Comparison of ENCODE assay signal across 25 cellular contexts in genomic region chr1:37017737-37018136, GRCh38. TPM values are rescaled to one million over a fixed set of nuclear protein-coding genes. Genes with fewer than 3 reads are reported as not detected.
DNase-seq lines count a peak whose midpoint lies in the region; ATAC-seq and TF ChIP-seq lines count a peak whose summit lies in the region.
"Had no signal": no experiment of that assay in that cellular context is flagged by ENCODE, and none has a peak within 500 bp of the region (broad histone marks: within the 10 kb centered on the region; RNA-seq: fewer than 3 reads in every experiment).

No MANE protein-coding gene starts in this region.

- no peak overlapping the region for H3K4me3 Mint-ChIP-seq in WTC11
- H3K4me3 Mint-ChIP-seq in naive thymus-derived CD8-positive, alpha-beta T cell: no peak overlapping the region
- H3K4me3 Mint-ChIP-seq: CD4-positive, alpha-beta memory T cell; T-cell had no signal

- no peaks in the 10 kb centered on the region for H3K36me3 Mint-ChIP-seq in WTC11
- peaks cover 0 to 6% (median 2%) of the 10 kb centered on the region in 3 donors for H3K36me3 Mint-ChIP-seq in naive thymus-derived CD8-positive, alpha-beta T cell
- H3K36me3 Mint-ChIP-seq: CD4-positive, alpha-beta memory T cell; T-cell had no signal

- H3K9me2 ChIP-seq in DOHH2 (replicated peaks; ENCODE audit: control insufficient read depth, low read length): no peaks in the 10 kb centered on the region

- H3K9me3 ChIP-seq in DOHH2 (ENCODE audit: control insufficient read depth, insufficient read depth, low read length): no peaks in the 10 kb centered on the region
- H3K9me3 ChIP-seq: BLaER1 treated with 17β-estradiol and CSF1 and Interleukin-3, amounts not matched to agents 10 nM and 100 nM; Caco-2; HAP-1 had no signal

- peak; percentile 8 for DNase-seq in NCI-H146 (lab: John Stamatoyannopoulos, UW)
- no peak for DNase-seq in NCI-H146 treated with DMSO at 0.1 percent for 48 hours (lab: John Stamatoyannopoulos, UW; ENCODE audit: unreplicated experiment)
- DNase-seq in NCI-H2227 treated with DMSO at 0.1 percent for 48 hours (lab: John Stamatoyannopoulos, UW): peak; percentile 68
- no peak for DNase-seq in WTC11 (ENCODE audit: low spot score)
- DNase-seq in SHP77 (lab: John Stamatoyannopoulos, UW): no peak
- DNase-seq in activated T-cell treated with anti-CD3 and anti-CD28 coated beads, Interleukin-2, amount 50 U/mL, for 48 hours: no peak
- no peak for DNase-seq in naive thymus-derived CD8-positive, alpha-beta T cell
- DNase-seq: 8988T; Caco-2; CD4-positive, alpha-beta memory T cell; EL; GF-D8; KG1; NCI-H1092 treated with DMSO at 0.1 percent for 48 hours; NCI-H1436 treated with DMSO at 0.1 percent for 48 hours; NCI-H2029 treated with DMSO at 0.1 percent for 48 hours; NCI-H446; SHP77 treated with DMSO at 0.1 percent for 48 hours; T-cell had no signal

- H3F3A ChIP-seq in DOHH2 (ENCODE audit: control insufficient read depth, insufficient read depth): no peaks in the 10 kb centered on the region

- H3K4me1 ChIP-seq in DOHH2 (ENCODE audit: control insufficient read depth, low read length): no peaks in the 10 kb centered on the region
- H3K4me1 ChIP-seq: Caco-2, HAP-1 had no signal

- H3K27ac Mint-ChIP-seq in WTC11: no peak overlapping the region
- H3K27ac Mint-ChIP-seq in naive thymus-derived CD8-positive, alpha-beta T cell: no peak overlapping the region
- H3K27ac Mint-ChIP-seq: CD4-positive, alpha-beta memory T cell; T-cell had no signal

- H3K9me3 Mint-ChIP-seq in WTC11: peaks cover 9% of the 10 kb centered on the region; the same call in 1 of the 2 replicates
- peaks cover 0 to 18% (median 5%) of the 10 kb centered on the region in 9 donors for H3K9me3 Mint-ChIP-seq in naive thymus-derived CD8-positive, alpha-beta T cell
- H3K9me3 Mint-ChIP-seq: T-cell had no signal

- H3K27ac ChIP-seq in DOHH2 (ENCODE audit: low read depth, low read length): no peak overlapping the region
- H3K27ac ChIP-seq: BLaER1 treated with 17β-estradiol and CSF1 and Interleukin-3, amounts not matched to agents 10 nM and 100 nM; HL-60 had no signal

- no peaks in the 10 kb centered on the region for H3K79me2 ChIP-seq in DOHH2 (ENCODE audit: control insufficient read depth, low read length)

- peaks cover 9% of the 10 kb centered on the region for H3K4me1 Mint-ChIP-seq in WTC11
- peaks cover 0 to 1% (median 0%) of the 10 kb centered on the region in 4 donors for H3K4me1 Mint-ChIP-seq in naive thymus-derived CD8-positive, alpha-beta T cell
- H3K4me1 Mint-ChIP-seq: CD4-positive, alpha-beta memory T cell; T-cell had no signal

- H3K27me3 ChIP-seq in DOHH2 (ENCODE audit: control insufficient read depth, low read length): no peaks in the 10 kb centered on the region
- H3K27me3 ChIP-seq: BLaER1 treated with 17β-estradiol and CSF1 and Interleukin-3, amounts not matched to agents 10 nM and 100 nM had no signal

- POLR2A ChIA-PET in WTC11 (lab: Charles Lee): no interaction called here
- POLR2A ChIA-PET in naive thymus-derived CD8-positive, alpha-beta T cell (lab: Charles Lee): no interaction called here

- H3K4me2 ChIP-seq in DOHH2 (ENCODE audit: low read length): no peak overlapping the region
- H3K4me2 ChIP-seq: BLaER1 treated with 17β-estradiol and CSF1 and Interleukin-3, amounts not matched to agents 10 nM and 100 nM had no signal

- no peak overlapping the region for H3K4me3 ChIP-seq in DOHH2 (ENCODE audit: low read length)
- H3K4me3 ChIP-seq: BLaER1 treated with 17β-estradiol and CSF1 and Interleukin-3, amounts not matched to agents 10 nM and 100 nM; HAP-1 had no signal

- no peaks in the 10 kb centered on the region for H4K20me1 ChIP-seq in DOHH2 (ENCODE audit: control insufficient read depth, insufficient read depth, low read depth, low read length)

- ATAC-seq in WTC11: peak; percentile 44; the same call in 1 of the 2 replicates
- ATAC-seq in naive thymus-derived CD8-positive, alpha-beta T cell: no peak
- ATAC-seq: T-cell had no signal

- H3K27me3 Mint-ChIP-seq in WTC11 (ENCODE audit: low read depth): 0 out of 2 replicates have a peak, but pooled peaks cover 4% of the 10 kb centered on the region
- H3K27me3 Mint-ChIP-seq in naive thymus-derived CD8-positive, alpha-beta T cell: peaks cover 18 to 75% (median 39%) of the 10 kb centered on the region in 5 donors

- H3K36me3 ChIP-seq in DOHH2 (ENCODE audit: control insufficient read depth, low read length): no peaks in the 10 kb centered on the region
- H3K36me3 ChIP-seq: BLaER1 treated with 17β-estradiol and CSF1 and Interleukin-3, amounts not matched to agents 10 nM and 100 nM; HAP-1 had no signal

- CTCF ChIA-PET in WTC11 (lab: Charles Lee): interaction anchor here (0.6 to 2.0 kb wide), 17 partner anchors 12 to 501 kb away, joined by 3 to 9 read pairs (median 4); no protein-coding TSS in a partner anchor

- peak; percentile 47 for TF ChIP-seq CTCF in DOHH2 (IDR thresholded peaks at IDR 0.05; ENCODE audit: low read depth, low read length, poor library complexity, severe bottlenecking)
- TF ChIP-seq CTCF in WTC11 (IDR thresholded peaks at IDR 0.05): no peak

TF ChIP-seq in WTC11, 78 proteins besides CTCF, POLR2A, EP300 and RAD21:
- TF ChIP-seq IRF1 (CRISPR knock-in tag; IDR thresholded peaks at IDR 0.05): no peak
- TF ChIP-seq ZNF423 (CRISPR knock-in tag; IDR thresholded peaks at IDR 0.05): no peak
- TF ChIP-seq ETV6 (CRISPR knock-in tag; IDR thresholded peaks at IDR 0.05): no peak
- no peak for TF ChIP-seq TP53 (CRISPR knock-in tag; IDR thresholded peaks at IDR 0.05)
- no peak for TF ChIP-seq CBFB (CRISPR knock-in tag; IDR thresholded peaks at IDR 0.05; ENCODE audit: low read depth)
- no peak for TF ChIP-seq FOXK1 (CRISPR knock-in tag; IDR thresholded peaks at IDR 0.05)
- TF ChIP-seq SMAD4 (CRISPR knock-in tag; IDR thresholded peaks at IDR 0.05): no peak
TF ChIP-seq in WTC11: peak in this region for 0.

RNA-seq across cellular contexts. Expression of gene GRIK3, which starts 16.6 kb away (rescaled TPM):
- total RNA-seq in WTC11 (2021): 3.7 to 5.5 TPM (median 4.3 TPM) in 3 replicates
- total RNA-seq in naive thymus-derived CD8-positive, alpha-beta T cell: not detected
- not detected for polyA plus RNA-seq in naive thymus-derived CD8-positive, alpha-beta T cell
- total RNA-seq: Caco-2; CD4-positive, alpha-beta memory T cell; HT-29; RPMI7951 had no signal
- polyA plus RNA-seq: CD4-positive, alpha-beta memory T cell had no signal

Comparison
In these comparisons a context has a peak if more than half of its experiments do, and no peak if none do; other contexts are left out.
1. DNase-seq: peak in NCI-H146 (single experiment) and NCI-H2227 treated with DMSO at 0.1 percent for 48 hours (single experiment); none in NCI-H146 treated with DMSO at 0.1 percent for 48 hours (single experiment), WTC11 (single experiment), SHP77 (0 of 2), activated T-cell treated with anti-CD3 and anti-CD28 coated beads, Interleukin-2, amount 50 U/mL, for 48 hours (0 of 2) and naive thymus-derived CD8-positive, alpha-beta T cell (0 of 10).